Comparison of ENCODE assay signal across 11 cellular contexts in genomic region chr14:103372552-103373304, GRCh38. TPM values are rescaled to one million over a fixed set of nuclear protein-coding genes. Genes with fewer than 3 reads are reported as not detected.
DNase-seq lines count a peak whose midpoint lies in the region; ATAC-seq and TF ChIP-seq lines count a peak whose summit lies in the region.
"Had no signal": no experiment of that assay in that cellular context is flagged by ENCODE, and none has a peak within 500 bp of the region (broad histone marks: within the 10 kb centered on the region; RNA-seq: fewer than 3 reads in every experiment).

No MANE protein-coding gene starts in this region.

- peaks cover 2% of the 10 kb centered on the region for H3K27me3 Mint-ChIP-seq in activated T-cell treated with anti-CD3 and anti-CD28 coated beads, Interleukin-2, amount 50 U/mL, for 24 hours

- H3K27ac Mint-ChIP-seq in activated T-cell treated with anti-CD3 and anti-CD28 coated beads, Interleukin-2, amount 50 U/mL, for 24 hours, result no peak overlapping the region
- H3K27ac Mint-ChIP-seq: activated naive CD8-positive, alpha-beta T cell; CD4-positive, CD25-positive, alpha-beta regulatory T cell; stimulated activated naive CD8-positive, alpha-beta T cell treated with anti-CD3 and anti-CD28 coated beads, Interleukin-15, Interleukin-2, amounts not matched to agents 100 ng/mL and 50 ng/mL, for 24 hours had no signal

- peak; percentile 98 for ATAC-seq in esophagus mucosa
- ATAC-seq in sciatic nerve, result no peak
- no peak for ATAC-seq in GM21447 (IDR thresholded peaks at IDR 0.05; ENCODE audit: unreplicated experiment)
- ATAC-seq in GM18498 (IDR thresholded peaks at IDR 0.05; ENCODE audit: unreplicated experiment), result no peak
- ATAC-seq in GM18505 (IDR thresholded peaks at IDR 0.05; ENCODE audit: unreplicated experiment), result no peak

- TF ChIP-seq POLR2A in GM18505 (IDR thresholded peaks at IDR 0.05; ENCODE audit: borderline replicate concordance, extremely low read depth, insufficient read depth, insufficient read length), result no peak

- H3K4me3 Mint-ChIP-seq in activated T-cell treated with anti-CD3 and anti-CD28 coated beads, Interleukin-2, amount 50 U/mL, for 24 hours, result no peak overlapping the region
- H3K4me3 Mint-ChIP-seq: activated naive CD8-positive, alpha-beta T cell; CD4-positive, CD25-positive, alpha-beta regulatory T cell; stimulated activated naive CD8-positive, alpha-beta T cell treated with anti-CD3 and anti-CD28 coated beads, Interleukin-15, Interleukin-2, amounts not matched to agents 100 ng/mL and 50 ng/mL, for 24 hours had no signal

- H3K9me3 Mint-ChIP-seq in activated T-cell treated with anti-CD3 and anti-CD28 coated beads, Interleukin-2, amount 50 U/mL, for 24 hours, result no peaks in the 10 kb centered on the region
- H3K9me3 Mint-ChIP-seq: stimulated activated naive CD8-positive, alpha-beta T cell treated with anti-CD3 and anti-CD28 coated beads, Interleukin-15, Interleukin-2, amounts not matched to agents 100 ng/mL and 50 ng/mL, for 24 hours had no signal

- peaks cover 6% of the 10 kb centered on the region for H3K4me1 Mint-ChIP-seq in activated T-cell treated with anti-CD3 and anti-CD28 coated beads, Interleukin-2, amount 50 U/mL, for 24 hours (ENCODE audit: low read depth)
- H3K4me1 Mint-ChIP-seq: CD4-positive, CD25-positive, alpha-beta regulatory T cell had no signal

- intact Hi-C loops in sciatic nerve (cut with DNase I), result no loop called here

- H3K36me3 Mint-ChIP-seq in activated T-cell treated with anti-CD3 and anti-CD28 coated beads, Interleukin-2, amount 50 U/mL, for 24 hours (ENCODE audit: low read depth), result no peaks in the 10 kb centered on the region
- H3K36me3 Mint-ChIP-seq: activated naive CD8-positive, alpha-beta T cell; CD4-positive, CD25-positive, alpha-beta regulatory T cell had no signal

- DNase-seq in activated T-cell treated with anti-CD3 and anti-CD28 coated beads for 48 hours (ENCODE audit: low read depth), result peak; percentile 39
- DNase-seq in activated T-cell treated with anti-CD3 and anti-CD28 coated beads, Interleukin-2, amount 50 U/mL, for 24 hours, result no peak
- peak; percentile 78 for DNase-seq in NCI-H460 (ENCODE audit: extremely low read depth, low read depth)
- DNase-seq in sciatic nerve (ENCODE audit: low spot score), result peak; percentile 53
- DNase-seq: CD4-positive, CD25-positive, alpha-beta regulatory T cell had no signal

RNA-seq across cellular contexts. Expression of gene MARK3, which starts 12.5 kb away (rescaled TPM):
- 76.3 and 80.3 TPM in 2 replicates for total RNA-seq in NCI-H460 (2014; rRNA removed; shearing (Covaris generic))
- 66.7 and 67.7 TPM in 2 replicates for polyA plus RNA-seq in NCI-H460 (2014; cell fraction: nucleus; rRNA removed)
- total RNA-seq in esophagus mucosa, result 62.1 TPM
- total RNA-seq in sciatic nerve, result 104 TPM

RNA-seq across cellular contexts. Expression of gene EIF5, which starts 38.7 kb away (rescaled TPM):
- 157 and 204 TPM in 2 replicates for total RNA-seq in NCI-H460 (2014; rRNA removed; shearing (Covaris generic))
- polyA plus RNA-seq in NCI-H460 (2014; cell fraction: nucleus; rRNA removed), result 137 and 164 TPM in 2 replicates
- 253 TPM for total RNA-seq in esophagus mucosa
- 186 TPM for total RNA-seq in sciatic nerve
